In genomic region chr4:76896731-76897521, GRCh38 we compare ENCODE assay signal across 1 cellular context.
TF ChIP-seq lines count a peak whose summit lies in the region.

No MANE protein-coding gene starts in this region.

TF ChIP-seq in HepG2, 621 proteins besides CTCF, POLR2A, EP300 and RAD21 (continued from another document):
- TF ChIP-seq ATF4 (CRISPR knock-in tag; IDR thresholded peaks at IDR 0.05) (no peak), AFF4 (CRISPR knock-in tag; IDR thresholded peaks at IDR 0.05) (no peak), ZNF24 (IDR thresholded peaks at IDR 0.05) (no peak), RBAK (CRISPR knock-in tag; IDR thresholded peaks at IDR 0.05) (no peak), ZNF567 (CRISPR knock-in tag; IDR thresholded peaks at IDR 0.05; ENCODE audit: borderline replicate concordance) (no peak), KDM5B (CRISPR knock-in tag; IDR thresholded peaks at IDR 0.05; ENCODE audit: borderline replicate concordance) (0 out of 2 replicates have a peak, but pooled peaks have one; percentile 55), MYC (CRISPR knock-in tag; IDR thresholded peaks at IDR 0.05; ENCODE audit: borderline replicate concordance) (peak; percentile 45; the same call in 1 of the 2 replicates)
